Comparison of ENCODE assay signal across 10 cellular contexts in the genomic region with DNA sequence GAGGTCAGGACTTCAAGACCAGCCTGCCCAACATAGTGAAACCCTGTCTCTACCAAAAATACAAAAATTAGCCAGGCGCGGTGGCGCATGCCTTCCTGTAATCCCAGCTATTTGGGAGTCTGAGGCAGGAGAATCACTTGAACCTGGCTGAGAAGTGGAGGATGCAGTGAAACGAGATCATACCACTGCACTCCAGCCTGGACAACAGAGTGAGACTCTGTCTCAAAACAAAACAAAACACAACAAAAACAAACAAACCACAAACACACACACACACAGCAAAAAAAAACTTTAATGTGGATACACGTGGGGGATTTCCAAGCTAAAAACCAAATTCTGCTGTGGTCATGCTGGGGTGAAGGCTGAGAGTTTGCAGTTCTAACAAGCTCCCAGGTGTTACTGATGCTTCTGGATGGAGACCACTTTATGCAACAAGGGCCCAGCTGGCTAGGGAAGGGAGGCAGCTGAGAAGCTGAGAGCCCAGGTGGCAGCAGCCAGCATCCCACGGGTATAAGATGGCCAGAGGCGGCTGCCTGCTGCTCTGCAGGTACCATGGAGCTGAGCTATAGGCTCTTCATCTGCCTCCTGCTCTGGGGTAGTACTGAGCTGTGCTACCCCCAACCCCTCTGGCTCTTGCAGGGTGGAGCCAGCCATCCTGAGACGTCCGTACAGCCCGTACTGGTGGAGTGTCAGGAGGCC. TPM values are rescaled to one million over a fixed set of nuclear protein-coding genes. Genes with fewer than 3 reads are reported as not detected.
DNase-seq lines count a peak whose midpoint lies in the region; ATAC-seq and TF ChIP-seq lines count a peak whose summit lies in the region.
"Had no signal": no experiment of that assay in that cellular context is flagged by ENCODE, and none has a peak within 500 bp of the region (broad histone marks: within the 10 kb centered on the region; RNA-seq: fewer than 3 reads in every experiment).

A gene (plus strand): TSS at position 538 of the 699 bp plus-strand sequence. CDS start 15 bp downstream, at position 553.

- peak within 1 kb of the TSS; percentile 28 for H3K27ac Mint-ChIP-seq in glutamatergic neuron (ENCODE audit: unreplicated experiment)
- H3K27ac Mint-ChIP-seq in osteocyte (ENCODE audit: unreplicated experiment): no peak within 1 kb of the TSS

- no peak within 1 kb of the TSS for H3K9ac ChIP-seq in DND-41 (ENCODE audit: low read depth, low read length)

- no peaks in the 10 kb centered on the region for H3K9me3 ChIP-seq in DND-41 (ENCODE audit: insufficient read depth, low read length, severe bottlenecking)
- H3K9me3 ChIP-seq: left lung had no signal

- no peaks in the 10 kb centered on the region for H3K79me2 ChIP-seq in DND-41 (ENCODE audit: insufficient read depth, low read length)

- H3K4me1 Mint-ChIP-seq in glutamatergic neuron (ENCODE audit: low read depth, unreplicated experiment) (peaks cover 8% of the 10 kb centered on the region), osteocyte (ENCODE audit: unreplicated experiment) (peaks cover 33% of the 10 kb centered on the region)

- H3K27me3 Mint-ChIP-seq in glutamatergic neuron (ENCODE audit: unreplicated experiment): no peaks in the 10 kb centered on the region
- no peaks in the 10 kb centered on the region for H3K27me3 Mint-ChIP-seq in osteocyte (ENCODE audit: unreplicated experiment)

- no peaks in the 10 kb centered on the region for H3K4me1 ChIP-seq in DND-41 (ENCODE audit: insufficient read depth, low read length)

- peaks cover 7% of the 10 kb centered on the region for H3K27me3 ChIP-seq in DND-41 (ENCODE audit: insufficient read depth, low read length, poor library complexity)
- H3K27me3 ChIP-seq: left lung had no signal

- peaks cover 2% of the 10 kb centered on the region; the same call in 1 of the 2 replicates for H4K20me1 ChIP-seq in DND-41 (ENCODE audit: insufficient read depth, low read length)

- no peak within 1 kb of the TSS for H3K4me3 ChIP-seq in DND-41 (ENCODE audit: low read depth in 1 of 2, low read length in 2 of 2)
- H3K4me3 ChIP-seq: left lung had no signal

- DNase-seq in DND-41 (peak; percentile 16), NCI-H69 (lab: John Stamatoyannopoulos, UW) (peak; percentile 38), glutamatergic neuron (peak; percentile 33), OCI-M2 (lab: John Stamatoyannopoulos, UW; ENCODE audit: unreplicated experiment) (no peak), osteocyte (ENCODE audit: extremely low spot score, unreplicated experiment) (no peak), pons (ENCODE audit: low spot score) (no peak), occipital lobe (lab: John Stamatoyannopoulos, UW) (no peak)
- DNase-seq: effector CD4-positive, alpha-beta T cell had no signal

- H2AFZ ChIP-seq in DND-41 (ENCODE audit: low read depth, low read length): no peak within 1 kb of the TSS

- ATAC-seq in DND-41 (ENCODE audit: insufficient read depth, low read depth): peak; percentile 50
- peak; percentile 57 for ATAC-seq in GM21619 (IDR thresholded peaks at IDR 0.05; ENCODE audit: unreplicated experiment)

- H3K4me3 Mint-ChIP-seq in glutamatergic neuron (ENCODE audit: unreplicated experiment) (peak within 1 kb of the TSS; percentile 20), osteocyte (ENCODE audit: unreplicated experiment) (no peak within 1 kb of the TSS)

- no peak for TF ChIP-seq CTCF in DND-41 (IDR thresholded peaks at IDR 0.05; ENCODE audit: borderline replicate concordance, extremely low read depth, low read length, poor library complexity, severe bottlenecking)
- TF ChIP-seq CTCF in glutamatergic neuron (IDR thresholded peaks at IDR 0.05; ENCODE audit: partially characterized antibody, unreplicated experiment): no peak
- TF ChIP-seq CTCF in osteocyte (IDR thresholded peaks at IDR 0.05): no peak

- H3K27ac ChIP-seq in DND-41 (ENCODE audit: low read length): no peak within 1 kb of the TSS
- H3K27ac ChIP-seq: left lung had no signal

- no peaks in the 10 kb centered on the region for H3K36me3 ChIP-seq in DND-41 (ENCODE audit: insufficient read depth, low read length)
- H3K36me3 ChIP-seq: left lung had no signal

- H3K36me3 Mint-ChIP-seq in glutamatergic neuron (ENCODE audit: unreplicated experiment): no peaks in the 10 kb centered on the region
- H3K36me3 Mint-ChIP-seq in osteocyte (ENCODE audit: unreplicated experiment): no peaks in the 10 kb centered on the region

- H3K9me3 Mint-ChIP-seq in glutamatergic neuron (ENCODE audit: unreplicated experiment): peaks cover 5% of the 10 kb centered on the region
- no peaks in the 10 kb centered on the region for H3K9me3 Mint-ChIP-seq in osteocyte (ENCODE audit: unreplicated experiment)

- no peak within 1 kb of the TSS for H3K4me2 ChIP-seq in DND-41 (ENCODE audit: insufficient read depth, low read length)

RNA-seq across cellular contexts. Expression of the gene that starts here (rescaled TPM):
- total RNA-seq in glutamatergic neuron (ENCODE audit: unreplicated experiment): 3.4 TPM
- total RNA-seq in osteocyte: 0.51 TPM in 1 of 2 replicates, not detected in the other
- total RNA-seq in occipital lobe: 1.4 TPM

Comparison
In these comparisons a context has a peak if more than half of its experiments do, and no peak if none do; other contexts are left out.
1. DNase-seq: peak in DND-41 (single experiment), NCI-H69 (single experiment) and glutamatergic neuron (single experiment); none in OCI-M2 (single experiment), osteocyte (single experiment), pons (single experiment) and occipital lobe (single experiment).